ENCODE assay signal across 9 cellular contexts in genomic region chr12:104275689-104276088, GRCh38. TPM values are rescaled to one million over a fixed set of nuclear protein-coding genes. Genes with fewer than 3 reads are reported as not detected.
DNase-seq lines count a peak whose midpoint lies in the region; ATAC-seq and TF ChIP-seq lines count a peak whose summit lies in the region.
"Had no signal": no experiment of that assay in that cellular context is flagged by ENCODE, and none has a peak within 500 bp of the region (broad histone marks: within the 10 kb centered on the region; RNA-seq: fewer than 3 reads in every experiment).

No MANE protein-coding gene starts in this region.

- ATAC-seq in HG02642 (IDR thresholded peaks at IDR 0.05; ENCODE audit: poor library complexity, unreplicated experiment) (peak; percentile 24), Panc1 (peak; percentile 81)
- ATAC-seq: psoas muscle had no signal

- no TSS peak for BruUV-seq in Panc1 (replicated peaks; lab: Mats Ljungman, UMichigan)

- CTCF ChIA-PET in Panc1 (lab: Charles Lee) (interaction anchor here (0.9 kb wide), 1 partner anchor 12 kb away, joined by 3 read pairs; no protein-coding TSS in a partner anchor), RWPE1 (lab: Yijun Ruan, JAX) (interaction anchor here (0.6 to 0.9 kb wide), 4 partner anchors 10 to 65 kb away, joined by 3 read pairs; no protein-coding TSS in a partner anchor)

- H3K79me2 ChIP-seq in DOHH2 (ENCODE audit: control insufficient read depth, low read length), result no peaks in the 10 kb centered on the region

- POLR2A ChIA-PET in Panc1 (lab: Charles Lee), result interaction anchor here (0.7 to 4.1 kb wide), 6 partner anchors 11 to 345 kb away, joined by 3 to 31 read pairs (median 4); no protein-coding TSS in a partner anchor
- POLR2A ChIA-PET in RWPE1 (lab: Yijun Ruan, JAX; ENCODE audit: low non-redundant PET), result no interaction called here

- H3K4me2 ChIP-seq in DOHH2 (ENCODE audit: low read length), result peak overlapping the region; percentile 66

- intact Hi-C loops in Panc1 (cut with micrococcal nuclease; ENCODE audit: unreplicated experiment), result no loop called here

- DNase-seq in Panc1 (ENCODE audit: low read depth, low spot score), result no peak
- DNase-seq in RWPE1 (ENCODE audit: low spot score), result no peak
- DNase-seq in NCI-H2029 (lab: John Stamatoyannopoulos, UW), result no peak
- no peak for DNase-seq in GM03348 (ENCODE audit: low spot score)
- DNase-seq: cerebellar nuclear complex, psoas muscle had no signal

- in situ Hi-C loops in Panc1 (cut with HindIII; ENCODE audit: low pct_unique_long_range_greater_than_20kb, low sequenced_read_pairs), result no loop called here

- H4K20me1 ChIP-seq in DOHH2 (ENCODE audit: control insufficient read depth, insufficient read depth, low read depth, low read length), result no peaks in the 10 kb centered on the region

- H3K4me1 ChIP-seq in DOHH2 (ENCODE audit: control insufficient read depth, low read length) (peaks cover 14% of the 10 kb centered on the region), Panc1 (ENCODE audit: control insufficient read depth, insufficient read depth, low read length) (peaks cover 43% of the 10 kb centered on the region), mucosa of stomach (ENCODE audit: control insufficient read depth, insufficient read depth, low read length) (peaks cover 20% of the 10 kb centered on the region)

- H3K27me3 ChIP-seq in DOHH2 (ENCODE audit: control insufficient read depth, low read length) (no peaks in the 10 kb centered on the region), Panc1 (ENCODE audit: control insufficient read depth, insufficient read depth, low read length) (no peaks in the 10 kb centered on the region), mucosa of stomach (ENCODE audit: control insufficient read depth, insufficient read depth, low read length) (no peaks in the 10 kb centered on the region)

- H3K9me2 ChIP-seq in DOHH2 (replicated peaks; ENCODE audit: control insufficient read depth, low read length), result no peaks in the 10 kb centered on the region

- H3K4me3 ChIP-seq in DOHH2 (ENCODE audit: low read length) (peak overlapping the region; percentile 46), Panc1 (ENCODE audit: low read depth in 2 of 2, low read length in 2 of 2) (peak overlapping the region; percentile 33 to 57), mucosa of stomach (ENCODE audit: low read length) (peak overlapping the region; percentile 18)
- H3K4me3 ChIP-seq: psoas muscle had no signal

- H3K27ac ChIP-seq in DOHH2 (ENCODE audit: low read depth, low read length) (no peak overlapping the region), Panc1 (ENCODE audit: low read length) (peak overlapping the region; percentile 99), RWPE1 (no peak overlapping the region)
- H3K27ac ChIP-seq: psoas muscle had no signal

- peak overlapping the region; percentile 67 for H3K9ac ChIP-seq in mucosa of stomach (ENCODE audit: low read length)

- no peak for TF ChIP-seq CTCF in DOHH2 (IDR thresholded peaks at IDR 0.05; ENCODE audit: low read depth, low read length, poor library complexity, severe bottlenecking)
- TF ChIP-seq CTCF in Panc1 (IDR thresholded peaks at IDR 0.05), result no peak
- no peak for TF ChIP-seq CTCF in RWPE1 (conservative IDR thresholded peaks at IDR 0.05; ENCODE audit: low read depth)

- no peaks in the 10 kb centered on the region for H3K9me3 ChIP-seq in DOHH2 (ENCODE audit: control insufficient read depth, insufficient read depth, low read length)
- no peaks in the 10 kb centered on the region for H3K9me3 ChIP-seq in Panc1 (ENCODE audit: control insufficient read depth, insufficient read depth, low read depth, low read length)
- H3K9me3 ChIP-seq in mucosa of stomach (ENCODE audit: control insufficient read depth, low read length), result no peaks in the 10 kb centered on the region
- H3K9me3 ChIP-seq: psoas muscle had no signal

- no peaks in the 10 kb centered on the region for H3F3A ChIP-seq in DOHH2 (ENCODE audit: control insufficient read depth, insufficient read depth)

- no peaks in the 10 kb centered on the region for H3K36me3 ChIP-seq in DOHH2 (ENCODE audit: control insufficient read depth, low read length)
- H3K36me3 ChIP-seq in Panc1 (ENCODE audit: control insufficient read depth, insufficient read depth, low read length), result no peaks in the 10 kb centered on the region
- H3K36me3 ChIP-seq in mucosa of stomach (ENCODE audit: control insufficient read depth, insufficient read depth, low read length), result no peaks in the 10 kb centered on the region

RNA-seq across cellular contexts. Expression of gene EID3, which starts 27.9 kb away (rescaled TPM):
- 18.5 TPM for total RNA-seq in Panc1 (2021; ENCODE audit: unreplicated experiment)
- 12.6 TPM for polyA plus RNA-seq in Panc1 (2012; ENCODE audit: insufficient read length)
